8 cellular contexts compared by ENCODE assay signal in genomic region chr19:8321067-8321759, GRCh38. TPM values are rescaled to one million over a fixed set of nuclear protein-coding genes. Genes with fewer than 3 reads are reported as not detected.
A peak's percentile ranks its signal among the peaks of the same experiment; 100 is the strongest.
DNase-seq lines count a peak whose midpoint lies in the region; ATAC-seq and TF ChIP-seq lines count a peak whose summit lies in the region.

Gene NDUFA7 (minus strand): TSS chr19:8321375. CDS start chr19:8321358, 17 bp downstream.
Gene RPS28 (plus strand): TSS chr19:8321496. CDS start chr19:8321531, 35 bp downstream.

- peak within 1 kb of the TSS; percentile 100 for H3K23ac ChIP-seq in neuronal stem cell (ENCODE audit: low read depth, low read length, poor library complexity)

- no peak within 1 kb of the TSS for H2BK120ac ChIP-seq in neuronal stem cell (ENCODE audit: low read depth, low read length)

- H3K4me3 ChIP-seq in HFF-Myc (replicated peaks; ENCODE audit: low read depth, low read length) (peak within 1 kb of the TSS; percentile 97), neuronal stem cell (ENCODE audit: low read length in 2 of 2) (peak within 1 kb of the TSS; percentile 89 to 91), subcutaneous abdominal adipose tissue (ENCODE audit: low read depth in 1 of 5, low read length in 5 of 5) (peak within 1 kb of the TSS; percentile 82 to 99 (median 97))

- H3K36me3 ChIP-seq in neuronal stem cell (replicated peaks in 1 of 2; ENCODE audit: control insufficient read depth in 2 of 2, insufficient read depth in 2 of 2, low read length in 2 of 2): peaks cover 14 to 42% of the 10 kb centered on the region in 2 donors
- peaks cover 0 to 33% (median 26%) of the 10 kb centered on the region in 5 donors for H3K36me3 ChIP-seq in subcutaneous abdominal adipose tissue (ENCODE audit: control insufficient read depth in 5 of 5, insufficient read depth in 5 of 5, low read length in 5 of 5)

- peak within 1 kb of the TSS; percentile 77 for H2AFZ ChIP-seq in neuronal stem cell (ENCODE audit: low read length)

- peak within 1 kb of the TSS; percentile 93 for H3K18ac ChIP-seq in neuronal stem cell (ENCODE audit: low read length)

- ATAC-seq in foreskin keratinocyte: peak; percentile 86

- H3K4me1 ChIP-seq in foreskin keratinocyte (peaks cover 16% of the 10 kb centered on the region), neuronal stem cell (ENCODE audit: control insufficient read depth in 2 of 2, insufficient read depth in 1 of 2, low read depth in 1 of 2, low read length in 2 of 2) (peaks cover 9 to 12% of the 10 kb centered on the region in 2 donors), subcutaneous abdominal adipose tissue (ENCODE audit: control insufficient read depth in 5 of 5, insufficient read depth in 5 of 5, low read length in 5 of 5) (peaks cover 7 to 51% (median 39%) of the 10 kb centered on the region in 5 donors)

- WGBS in neuronal stem cell (ENCODE audit: extremely low coverage in 2 of 2, insufficient read length in 2 of 2, insufficient replicate concordance in 1 of 2), 2 donors: no CpG with 5 or more reads among the region's 53 CpGs

- H2BK5ac ChIP-seq in neuronal stem cell (ENCODE audit: low read length): peak within 1 kb of the TSS; percentile 77

- H3K79me1 ChIP-seq in neuronal stem cell (ENCODE audit: low read depth, low read length): peaks cover 20% of the 10 kb centered on the region

- in situ Hi-C loops in SK-MEL-5 (cut with HindIII; ENCODE audit: low pct_unique_long_range_greater_than_20kb, low sequenced_read_pairs): no loop called here

- H3K9ac ChIP-seq in neuronal stem cell (ENCODE audit: low read depth, low read length, poor library complexity): peak within 1 kb of the TSS; percentile 89
- H3K9ac ChIP-seq in subcutaneous abdominal adipose tissue (ENCODE audit: low read length in 5 of 5): peak within 1 kb of the TSS; percentile 92 to 99 (median 98)

- H4K8ac ChIP-seq in neuronal stem cell (ENCODE audit: low read depth, low read length): peak within 1 kb of the TSS; percentile 20

- no peak for TF ChIP-seq CTCF in HFF-Myc (IDR thresholded peaks at IDR 0.05; ENCODE audit: low read depth, low read length, missing control alignments)
- TF ChIP-seq CTCF in foreskin keratinocyte (conservative IDR thresholded peaks at IDR 0.05): peak; percentile 65

- H2BK12ac ChIP-seq in neuronal stem cell (ENCODE audit: low read length): no peak within 1 kb of the TSS

- DNase-seq in GM04504 (ENCODE audit: low read depth) (peak; percentile 90), HFF-Myc (ENCODE audit: extremely low read depth, low read depth) (peak; percentile 93), NAMALWA (ENCODE audit: low spot score) (peak; percentile 96), SK-MEL-5 (ENCODE audit: low read depth, low spot score) (peak; percentile 90), foreskin keratinocyte (peak; percentile 60 to 82), neuronal stem cell (ENCODE audit: low spot score) (peak; percentile 97)
- peak; percentile 97 for DNase-seq in activated naive CD4-positive, alpha-beta T cell treated with Interleukin-2 at 50 U/mL for 16 hours

- H3K9me3 ChIP-seq in neuronal stem cell (replicated peaks in 1 of 2; ENCODE audit: control insufficient read depth in 2 of 2, insufficient read depth in 1 of 2, low read depth in 1 of 2, low read length in 2 of 2): no peaks in the 10 kb centered on the region
- H3K9me3 ChIP-seq in subcutaneous abdominal adipose tissue (ENCODE audit: control insufficient read depth in 5 of 5, low read length in 5 of 5): no peaks in the 10 kb centered on the region

- H2BK15ac ChIP-seq in neuronal stem cell (ENCODE audit: low read length): peak within 1 kb of the TSS; percentile 28

- peak within 1 kb of the TSS; percentile 90 for H2AK5ac ChIP-seq in neuronal stem cell (ENCODE audit: low read depth, low read length)

- peak within 1 kb of the TSS; percentile 40 for H3K14ac ChIP-seq in neuronal stem cell (ENCODE audit: low read length)

- H3K27ac ChIP-seq in foreskin keratinocyte (peak within 1 kb of the TSS; percentile 80), neuronal stem cell (replicated peaks; ENCODE audit: low read length) (no peak within 1 kb of the TSS), subcutaneous abdominal adipose tissue (ENCODE audit: low read depth, low read length) (peak within 1 kb of the TSS; percentile 89)

- H3K4me2 ChIP-seq in neuronal stem cell (ENCODE audit: insufficient read depth, low read length, poor library complexity, severe bottlenecking): peak within 1 kb of the TSS; percentile 86

- no peak within 1 kb of the TSS for H3K4ac ChIP-seq in neuronal stem cell (ENCODE audit: low read length)

- H4K91ac ChIP-seq in neuronal stem cell (ENCODE audit: low read depth, low read length, poor library complexity): no peak within 1 kb of the TSS

- H3K27me3 ChIP-seq in foreskin keratinocyte (no peaks in the 10 kb centered on the region), neuronal stem cell (ENCODE audit: control insufficient read depth in 3 of 3, insufficient read depth in 3 of 3, low read depth in 1 of 3, low read length in 3 of 3) (no peaks in the 10 kb centered on the region), subcutaneous abdominal adipose tissue (ENCODE audit: control insufficient read depth in 5 of 5, insufficient read depth in 4 of 5, low read length in 5 of 5) (no peaks in the 10 kb centered on the region)

RNA-seq across cellular contexts. Expression of gene NDUFA7, which starts in this region (rescaled TPM):
- total RNA-seq in SK-MEL-5 (2014; rRNA removed; shearing (Covaris generic)): 46.4 and 57.1 TPM in 2 replicates
- polyA plus RNA-seq in SK-MEL-5 (2015; cell fraction: cytosol; rRNA removed): 49.3 and 90.3 TPM in 2 replicates
- polyA plus RNA-seq in SK-MEL-5 (2015; cell fraction: nucleus; rRNA removed): 37.7 and 43.6 TPM in 2 replicates
- total RNA-seq in foreskin keratinocyte: 101 and 110 TPM in 2 replicates
- 177 and 193 TPM in 2 replicates for polyA plus RNA-seq in foreskin keratinocyte
- 187 TPM for polyA plus RNA-seq in neuronal stem cell (2013, experiment 1 of 2)
- 184 TPM for polyA plus RNA-seq in neuronal stem cell (2013, experiment 2 of 2)

RNA-seq across cellular contexts. Expression of gene RPS28, which starts in this region (rescaled TPM):
- 786 and 875 TPM in 2 replicates for total RNA-seq in SK-MEL-5 (2014; rRNA removed; shearing (Covaris generic))
- 387 and 688 TPM in 2 replicates for polyA plus RNA-seq in SK-MEL-5 (2015; cell fraction: cytosol; rRNA removed)
- polyA plus RNA-seq in SK-MEL-5 (2015; cell fraction: nucleus; rRNA removed): 57.4 and 98.7 TPM in 2 replicates
- total RNA-seq in foreskin keratinocyte: 761 and 816 TPM in 2 replicates
- polyA plus RNA-seq in foreskin keratinocyte: 1,688 and 1,858 TPM in 2 replicates
- polyA plus RNA-seq in neuronal stem cell (2013, experiment 1 of 2): 2,413 TPM
- polyA plus RNA-seq in neuronal stem cell (2013, experiment 2 of 2): 2,325 TPM
